In genomic region chr3:104126864-104127553, GRCh38 we compare ENCODE assay signal across 20 cellular contexts.
"Had no signal": no experiment of that assay in that cellular context is flagged by ENCODE, and none has a peak within 500 bp of the region (broad histone marks: within the 10 kb centered on the region; RNA-seq: fewer than 3 reads in every experiment).

No MANE protein-coding gene starts in this region.

- H3K9me3 ChIP-seq: gastrocnemius medialis, mucosa of descending colon, ovary, thyroid gland had no signal

- H3K27me3 Mint-ChIP-seq: naive thymus-derived CD8-positive, alpha-beta T cell had no signal

- H3K4me3 Mint-ChIP-seq: immature natural killer cell; naive thymus-derived CD8-positive, alpha-beta T cell had no signal

- H3K27ac Mint-ChIP-seq: immature natural killer cell; naive thymus-derived CD8-positive, alpha-beta T cell had no signal

- H3K36me3 ChIP-seq: gastrocnemius medialis, heart right ventricle, ovary, right atrium auricular region, thyroid gland, upper lobe of left lung, vagina had no signal

- H3K36me3 Mint-ChIP-seq: immature natural killer cell had no signal

- ATAC-seq: esophagus mucosa; gastrocnemius medialis; heart right ventricle; left colon; mucosa of descending colon; naive thymus-derived CD8-positive, alpha-beta T cell had no signal

- DNase-seq: cortex of kidney; dorsolateral prefrontal cortex; effector CD8-positive, alpha-beta T cell; gastrocnemius medialis; heart right ventricle; immature natural killer cell; kidney; left colon; mammary epithelial cell; mucosa of descending colon; naive thymus-derived CD8-positive, alpha-beta T cell; ovary; stimulated activated CD4-positive, alpha-beta T cell treated with anti-CD3 and anti-CD28 coated beads, Interleukin-2, amount 100 ng/mL, for 48 hours; stimulated activated naive CD4-positive, alpha-beta T cell treated with Interleukin-2 at 50 U/mL for 16 hours; thyroid gland had no signal

- FAIRE-seq: kidney had no signal

- H3K4me1 ChIP-seq: gastrocnemius medialis, heart right ventricle, right atrium auricular region, thyroid gland, upper lobe of left lung, vagina had no signal

- H3K4me2 ChIP-seq: smooth muscle cell had no signal

- H3K4me3 ChIP-seq: dorsolateral prefrontal cortex, gastrocnemius medialis, heart right ventricle, mucosa of descending colon, ovary, right atrium auricular region, smooth muscle cell, thyroid gland, upper lobe of left lung, vagina had no signal

- H3K4me1 Mint-ChIP-seq: immature natural killer cell; naive thymus-derived CD8-positive, alpha-beta T cell had no signal

- H3K27ac ChIP-seq: dorsolateral prefrontal cortex, gastrocnemius medialis, heart right ventricle, ovary, right atrium auricular region, thyroid gland, upper lobe of left lung, vagina had no signal

- H3K27me3 ChIP-seq: dorsolateral prefrontal cortex, gastrocnemius medialis, heart right ventricle, ovary, right atrium auricular region, thyroid gland, upper lobe of left lung, vagina had no signal
